Comparison of ENCODE assay signal across 28 cellular contexts in the genomic region with DNA sequence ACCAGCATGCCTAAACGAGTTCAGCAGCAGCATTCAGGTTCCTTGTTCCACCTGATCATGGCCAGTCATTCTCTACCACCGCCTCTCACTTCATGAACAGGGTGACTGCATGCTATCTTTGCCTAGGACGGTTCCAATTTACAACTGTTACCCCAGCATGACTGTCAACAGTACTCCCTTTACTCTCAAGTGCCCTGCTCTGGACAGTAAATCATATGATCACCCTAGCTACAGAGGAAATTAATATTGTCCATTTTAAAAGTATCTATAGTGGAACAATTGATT. TPM values are rescaled to one million over a fixed set of nuclear protein-coding genes. Genes with fewer than 3 reads are reported as not detected.
DNase-seq lines count a peak whose midpoint lies in the region; ATAC-seq, FAIRE-seq and TF ChIP-seq lines count a peak whose summit lies in the region.
"Had no signal": no experiment of that assay in that cellular context is flagged by ENCODE, and none has a peak within 500 bp of the region (broad histone marks: within the 10 kb centered on the region; RNA-seq: fewer than 3 reads in every experiment).

No MANE protein-coding gene starts in this region.

- no peak for DNase-seq in activated naive CD4-positive, alpha-beta T cell treated with anti-CD3 and anti-CD28 coated beads, Interleukin-2, amount 50 U/mL, for 72 hours (ENCODE audit: low spot score in 2 of 2)
- no peak for DNase-seq in activated naive CD4-positive, alpha-beta T cell treated with anti-CD3 and anti-CD28 coated beads, Interleukin-2, amount 50 U/mL, for 16 hours
- DNase-seq in Caco-2 (no peak), body of pancreas (no peak), small intestine (no peak)
- no peak for DNase-seq in effector CD8-positive, alpha-beta T cell (lab: John Stamatoyannopoulos, UW)
- DNase-seq: activated CD4-positive, CD25-positive, alpha-beta regulatory T cell treated with anti-CD3 and anti-CD28 coated beads, Interleukin-2, amount 50 U/mL, for 72 hours; DMS79; effector memory CD8-positive, alpha-beta T cell; esophagus squamous epithelium; GF-D8; naive B cell; NCI-H2107; NCI-H446 treated with DMSO at 0.1 percent for 48 hours; NK-92 treated with Interleukin-12 subunit alpha and Interleukin-12 subunit beta, amount 100 ng/mL, for 24 hours; occipital lobe; SIG-M5; stimulated activated CD4-positive, alpha-beta T cell treated with anti-CD3 and anti-CD28 coated beads, Interleukin-1b, Interleukin-23, amount 100 ng/mL, for 48 hours; testis had no signal

- no peak overlapping the region for H3K4me3 ChIP-seq in Caco-2 (ENCODE audit: low read depth, low read length)
- no peak overlapping the region for H3K4me3 ChIP-seq in body of pancreas
- H3K4me3 ChIP-seq in small intestine (ENCODE audit: low read depth in 1 of 2, low read length in 2 of 2): no peak overlapping the region
- H3K4me3 ChIP-seq: esophagus squamous epithelium, GM23338, skin epidermis, testis had no signal

- peaks cover 0 to 19% of the 10 kb centered on the region in 2 donors for H3K36me3 Mint-ChIP-seq in activated naive CD4-positive, alpha-beta T cell treated with anti-CD3 and anti-CD28 coated beads, Interleukin-2, amount 50 U/mL, for 72 hours
- peaks cover 20% of the 10 kb centered on the region for H3K36me3 Mint-ChIP-seq in Caco-2 (ENCODE audit: insufficient read depth, unreplicated experiment)
- H3K36me3 Mint-ChIP-seq: naive B cell; stimulated activated memory B cell treated with anti-CD40 and anti-IgM and Interleukin-4, amounts not matched to agents 10 μg/mL and 1 μg/mL and 100 μg/mL, for 72 hours had no signal

- no peaks in the 10 kb centered on the region for H3K27me3 ChIP-seq in Caco-2 (replicated peaks; ENCODE audit: control insufficient read depth, insufficient read depth, low read length)
- no peaks in the 10 kb centered on the region for H3K27me3 ChIP-seq in body of pancreas
- no peaks in the 10 kb centered on the region for H3K27me3 ChIP-seq in small intestine (ENCODE audit: control insufficient read depth in 2 of 2, insufficient read depth in 2 of 2, low read length in 2 of 2)
- H3K27me3 ChIP-seq: esophagus squamous epithelium, testis had no signal

- no peaks in the 10 kb centered on the region for H3K9me3 Mint-ChIP-seq in activated naive CD4-positive, alpha-beta T cell treated with anti-CD3 and anti-CD28 coated beads, Interleukin-2, amount 50 U/mL, for 72 hours
- no peaks in the 10 kb centered on the region for H3K9me3 Mint-ChIP-seq in Caco-2 (ENCODE audit: unreplicated experiment)
- H3K9me3 Mint-ChIP-seq: effector memory CD8-positive, alpha-beta T cell; GM23338; naive B cell; stimulated activated memory B cell treated with anti-CD40 and anti-IgM and Interleukin-4, amounts not matched to agents 10 μg/mL and 1 μg/mL and 100 μg/mL, for 72 hours had no signal

- peak overlapping the region; percentile 66 to 69 for H3K27ac Mint-ChIP-seq in activated naive CD4-positive, alpha-beta T cell treated with anti-CD3 and anti-CD28 coated beads, Interleukin-2, amount 50 U/mL, for 72 hours
- H3K27ac Mint-ChIP-seq in Caco-2 (ENCODE audit: unreplicated experiment): peak overlapping the region; percentile 63
- H3K27ac Mint-ChIP-seq: GM23338; stimulated activated memory B cell treated with anti-CD40 and anti-IgM and Interleukin-4, amounts not matched to agents 10 μg/mL and 1 μg/mL and 100 μg/mL, for 72 hours had no signal

- POLR2A ChIA-PET in Caco-2 (lab: Charles Lee): interaction anchor here (0.5 to 1.2 kb wide), 3 partner anchors 26 to 261 kb away, joined by 3 to 5 read pairs (median 5); partner anchors contain the start of gene MGAT4A

- no peaks in the 10 kb centered on the region for H3K27me3 Mint-ChIP-seq in Caco-2 (ENCODE audit: insufficient read depth, unreplicated experiment)
- H3K27me3 Mint-ChIP-seq: effector memory CD8-positive, alpha-beta T cell; naive B cell; stimulated activated memory B cell treated with anti-CD40 and anti-IgM and Interleukin-4, amounts not matched to agents 10 μg/mL and 1 μg/mL and 100 μg/mL, for 72 hours had no signal

- BruUV-seq in Caco-2 (replicated peaks; lab: Mats Ljungman, UMichigan): no TSS peak

- TF ChIP-seq CTCF in Caco-2 (IDR thresholded peaks at IDR 0.05; ENCODE audit: insufficient read depth in 1 of 2, low read depth in 1 of 2, low read length in 1 of 2, severe bottlenecking in 1 of 2, unreplicated experiment in 1 of 2) (no peak), body of pancreas (IDR thresholded peaks at IDR 0.05) (no peak)

- intact Hi-C loops in Caco-2 (cut with micrococcal nuclease; ENCODE audit: unreplicated experiment) (loop anchor here (2.0 kb wide), 1 partner anchor 62 kb away; no protein-coding TSS in a partner anchor), body of pancreas (cut with DNase I) (no loop called here)

- H3K27ac ChIP-seq in body of pancreas (peak overlapping the region; percentile 53 to 89 (median 82)), small intestine (ENCODE audit: low read depth in 1 of 2, low read length in 1 of 2) (peak overlapping the region; percentile 28 to 53)
- H3K27ac ChIP-seq: esophagus squamous epithelium, skin epidermis, testis had no signal

- peaks cover 41% of the 10 kb centered on the region for H3K4me1 Mint-ChIP-seq in Caco-2 (ENCODE audit: low read depth, unreplicated experiment)
- H3K4me1 Mint-ChIP-seq: GM23338 had no signal

- H3K36me3 ChIP-seq in Caco-2 (ENCODE audit: control insufficient read depth, insufficient read depth, low read length) (no peaks in the 10 kb centered on the region), body of pancreas (replicated peaks in 1 of 2; ENCODE audit: insufficient read depth in 1 of 2, low read depth in 2 of 2) (no peaks in the 10 kb centered on the region), small intestine (ENCODE audit: control insufficient read depth in 2 of 2, insufficient read depth in 2 of 2, low read length in 2 of 2) (no peaks in the 10 kb centered on the region)
- H3K36me3 ChIP-seq: esophagus squamous epithelium had no signal

- no peaks in the 10 kb centered on the region for H3K9me3 ChIP-seq in Caco-2
- no peaks in the 10 kb centered on the region for H3K9me3 ChIP-seq in body of pancreas
- no peaks in the 10 kb centered on the region for H3K9me3 ChIP-seq in small intestine (ENCODE audit: control insufficient read depth, low read depth)
- H3K9me3 ChIP-seq: esophagus squamous epithelium, testis had no signal

- peak overlapping the region; percentile 62 for H3K4me3 Mint-ChIP-seq in Caco-2 (ENCODE audit: unreplicated experiment)
- H3K4me3 Mint-ChIP-seq: GM23338; naive B cell; stimulated activated memory B cell treated with anti-CD40 and anti-IgM and Interleukin-4, amounts not matched to agents 10 μg/mL and 1 μg/mL and 100 μg/mL, for 72 hours had no signal

- TF ChIP-seq POLR2A in body of pancreas (IDR thresholded peaks at IDR 0.05): no peak

- H3K4me1 ChIP-seq in Caco-2: peaks cover 61% of the 10 kb centered on the region
- peaks cover 98% of the 10 kb centered on the region for H3K4me1 ChIP-seq in body of pancreas
- peaks cover 23% of the 10 kb centered on the region in 2 donors for H3K4me1 ChIP-seq in small intestine (ENCODE audit: control insufficient read depth in 2 of 2, insufficient read depth in 1 of 2, low read depth in 1 of 2, low read length in 1 of 2)

- peak; percentile 43 to 51 for ATAC-seq in activated naive CD4-positive, alpha-beta T cell treated with anti-CD3 and anti-CD28 coated beads, Interleukin-2, amount 50 U/mL, for 72 hours
- ATAC-seq in body of pancreas (no peak), GM19452 (IDR thresholded peaks at IDR 0.05; ENCODE audit: unreplicated experiment) (no peak)
- ATAC-seq: effector memory CD8-positive, alpha-beta T cell; GM23338; stimulated activated memory B cell treated with anti-CD40 and anti-IgM and Interleukin-4, amounts not matched to agents 10 μg/mL and 1 μg/mL and 100 μg/mL, for 72 hours had no signal

- FAIRE-seq in small intestine (lab: Jason Lieb, UNC): no peak
- FAIRE-seq: colon, frontal cortex, GM18507, TTC549 had no signal

- CTCF ChIA-PET in Caco-2 (lab: Charles Lee): interaction anchor here (0.6 to 2.1 kb wide), 4 partner anchors 26 to 91 kb away, joined by 3 to 10 read pairs (median 4); partner anchors contain the start of gene MGAT4A

- WGBS in body of pancreas, 2 donors: 38 to 48% methylated on average over 3 of the region's 3 CpGs
- 13 to 59% (median 21%) methylated on average over 3 of the region's 3 CpGs for WGBS in small intestine, 3 donors

RNA-seq across cellular contexts. Expression of gene MGAT4A, which starts 25.7 kb away (rescaled TPM):
- total RNA-seq in activated naive CD4-positive, alpha-beta T cell treated with anti-CD3 and anti-CD28 coated beads, Interleukin-2, amount 50 U/mL, for 72 hours: 10 to 100 TPM; 59.1 to 95.6 TPM
- 63.7 and 72.3 TPM in 2 replicates for total RNA-seq in Caco-2 (2022)
- 10 to 100 TPM; 40.5 to 72.4 TPM for total RNA-seq in body of pancreas
- polyA plus RNA-seq in small intestine: 10 to 100 TPM; 28.9 to 38.3 (median 35.8) TPM
- total RNA-seq: M059J had no signal

Comparison
In these comparisons a context has a peak if more than half of its experiments do, and no peak if none do; other contexts are left out.
1. ATAC-seq: peak in activated naive CD4-positive, alpha-beta T cell treated with anti-CD3 and anti-CD28 coated beads, Interleukin-2, amount 50 U/mL, for 72 hours (2 of 2); none in body of pancreas (single experiment) and GM19452 (single experiment).